ENCODE assay signal across 16 cellular contexts in genomic region chr5:40790947-40791593, GRCh38. TPM values are rescaled to one million over a fixed set of nuclear protein-coding genes. Genes with fewer than 3 reads are reported as not detected.
A peak's percentile ranks its signal among the peaks of the same experiment; 100 is the strongest.
DNase-seq lines count a peak whose midpoint lies in the region; ATAC-seq and TF ChIP-seq lines count a peak whose summit lies in the region.
"Had no signal": no experiment of that assay in that cellular context is flagged by ENCODE, and none has a peak within 500 bp of the region (broad histone marks: within the 10 kb centered on the region; RNA-seq: fewer than 3 reads in every experiment).

No MANE protein-coding gene starts in this region.

- TF ChIP-seq EP300 in gastroesophageal sphincter (IDR thresholded peaks at IDR 0.05) = no peak

- WGBS in gastroesophageal sphincter (ENCODE audit: low coverage in 1 of 2), 2 donors = 34 to 46% methylated on average over 3 of the region's 3 CpGs

- no peak overlapping the region for H3K27ac ChIP-seq in CD4-positive, alpha-beta T cell (ENCODE audit: low read depth, low read length)
- 0 out of 2 replicates have a peak overlapping the region, but pooled peaks have one; percentile 2 for H3K27ac ChIP-seq in Panc1 (ENCODE audit: low read length)
- peak overlapping the region; percentile 68 for H3K27ac ChIP-seq in neutrophil
- H3K27ac ChIP-seq in gastroesophageal sphincter = no peak overlapping the region
- H3K27ac ChIP-seq: C4-2B, esophagus squamous epithelium, prostate gland had no signal

- peaks cover 59% of the 10 kb centered on the region for H3K36me3 Mint-ChIP-seq in CD4-positive, alpha-beta T cell (ENCODE audit: low read depth)

- in situ Hi-C loops in Panc1 (cut with HindIII; ENCODE audit: low pct_unique_long_range_greater_than_20kb, low sequenced_read_pairs) = no loop called here

- no peak overlapping the region for H3K4me3 Mint-ChIP-seq in CD4-positive, alpha-beta T cell

- no peak for TF ChIP-seq POLR2A in gastroesophageal sphincter (IDR thresholded peaks at IDR 0.05)

- peaks cover 85% of the 10 kb centered on the region for H3K4me1 Mint-ChIP-seq in CD4-positive, alpha-beta T cell (ENCODE audit: low read depth)

- peak overlapping the region; percentile 44 for H3K27ac Mint-ChIP-seq in CD4-positive, alpha-beta T cell
- H3K27ac Mint-ChIP-seq: activated T-helper 2 cell treated with anti-CD3 and anti-CD28 coated beads, Interferon-gamma antibody, Interleukin-2, Interleukin-4, amounts not matched to agents 10 μg/mL and 5 μg/mL and 100 μg/mL, durations not matched to agents 14 hours and 24 hours and 36 hours had no signal

- DNase-seq in CD4-positive, alpha-beta T cell = no peak
- no peak for DNase-seq in Panc1 (ENCODE audit: low read depth, low spot score)
- DNase-seq in epithelial cell of esophagus (ENCODE audit: low read depth) = peak; percentile 65
- DNase-seq: activated CD4-positive, alpha-beta T cell treated with anti-CD3 and anti-CD28 coated beads, Interleukin-2, amount 50 U/mL, for 48 hours; anterior cingulate cortex; cortex of kidney; esophagus squamous epithelium; Kasumi-1; NCI-H510A treated with DMSO at 0.1 percent for 48 hours had no signal

- H3K4me3 ChIP-seq in Panc1 (ENCODE audit: low read depth in 2 of 2, low read length in 2 of 2) (no peak overlapping the region), epithelial cell of esophagus (ENCODE audit: low read length) (no peak overlapping the region), neutrophil (ENCODE audit: low read depth in 1 of 2, low read length in 1 of 2) (no peak overlapping the region), gastroesophageal sphincter (no peak overlapping the region)
- H3K4me3 ChIP-seq: prostate gland had no signal

- H3K36me3 ChIP-seq in Panc1 (ENCODE audit: control insufficient read depth, insufficient read depth, low read length) (no peaks in the 10 kb centered on the region), neutrophil (no peaks in the 10 kb centered on the region), gastroesophageal sphincter (peaks cover 0 to 10% of the 10 kb centered on the region in 2 donors)
- H3K36me3 ChIP-seq: prostate gland had no signal

- H3K27me3 Mint-ChIP-seq in CD4-positive, alpha-beta T cell = no peaks in the 10 kb centered on the region

- no peaks in the 10 kb centered on the region for H3K27me3 ChIP-seq in CD4-positive, alpha-beta T cell (ENCODE audit: control insufficient read depth, insufficient read depth, low read length)
- no peaks in the 10 kb centered on the region for H3K27me3 ChIP-seq in Panc1 (ENCODE audit: control insufficient read depth, insufficient read depth, low read length)
- no peaks in the 10 kb centered on the region for H3K27me3 ChIP-seq in neutrophil
- H3K27me3 ChIP-seq in gastroesophageal sphincter = no peaks in the 10 kb centered on the region
- H3K27me3 ChIP-seq: esophagus squamous epithelium had no signal

- POLR2A ChIA-PET in CD4-positive, alpha-beta T cell (lab: Charles Lee) = no interaction called here
- POLR2A ChIA-PET in Panc1 (lab: Charles Lee) = interaction anchor here (0.9 kb wide), 1 partner anchor 44 kb away, joined by 3 read pairs; the partner anchor contains the start of gene RPL37

- H3K4me1 ChIP-seq in Panc1 (ENCODE audit: control insufficient read depth, insufficient read depth, low read length) = peaks cover 11% of the 10 kb centered on the region
- H3K4me1 ChIP-seq in neutrophil (ENCODE audit: control insufficient read depth in 1 of 2, insufficient read depth in 1 of 2, low read depth in 1 of 2, low read length in 1 of 2) = peaks cover 59 to 70% of the 10 kb centered on the region in 2 experiments
- peaks cover 5 to 65% (median 9%) of the 10 kb centered on the region in 3 donors for H3K4me1 ChIP-seq in gastroesophageal sphincter

- BruUV-seq in Panc1 (replicated peaks; lab: Mats Ljungman, UMichigan) = no TSS peak

- no peak for ATAC-seq in CD4-positive, alpha-beta T cell (ENCODE audit: poor library complexity)
- ATAC-seq in Panc1 = 0 out of 2 replicates have a peak, but pooled peaks have one; percentile 40
- no peak for ATAC-seq in gastroesophageal sphincter
- ATAC-seq in GM18520 (IDR thresholded peaks at IDR 0.05; ENCODE audit: unreplicated experiment) = no peak
- ATAC-seq in HG02678 (IDR thresholded peaks at IDR 0.05; ENCODE audit: unreplicated experiment) = no peak

- intact Hi-C loops in CD4-positive, alpha-beta T cell (cut with DNase I, micrococcal nuclease) = no loop called here
- intact Hi-C loops in Panc1 (cut with micrococcal nuclease; ENCODE audit: unreplicated experiment) = no loop called here

- CTCF ChIA-PET in CD4-positive, alpha-beta T cell (lab: Charles Lee) = no interaction called here
- CTCF ChIA-PET in Panc1 (lab: Charles Lee) = no interaction called here

- no peak for TF ChIP-seq CTCF in CD4-positive, alpha-beta T cell (IDR thresholded peaks at IDR 0.05)
- TF ChIP-seq CTCF in Panc1 (IDR thresholded peaks at IDR 0.05) = no peak
- TF ChIP-seq CTCF in epithelial cell of esophagus (IDR thresholded peaks at IDR 0.05; ENCODE audit: insufficient read depth, low read depth, low read length, missing control alignments) = no peak
- no peak for TF ChIP-seq CTCF in neutrophil (IDR thresholded peaks at IDR 0.05)
- TF ChIP-seq CTCF in gastroesophageal sphincter (IDR thresholded peaks at IDR 0.05) = no peak

- no peaks in the 10 kb centered on the region for H3K9me3 ChIP-seq in CD4-positive, alpha-beta T cell (ENCODE audit: control insufficient read depth, low read length)
- peaks cover 3% of the 10 kb centered on the region; the same call in 1 of the 2 replicates for H3K9me3 ChIP-seq in Panc1 (ENCODE audit: control insufficient read depth, insufficient read depth, low read depth, low read length)
- H3K9me3 ChIP-seq in neutrophil = no peaks in the 10 kb centered on the region
- peaks cover 0 to 7% (median 0%) of the 10 kb centered on the region in 3 donors for H3K9me3 ChIP-seq in gastroesophageal sphincter
- H3K9me3 ChIP-seq: esophagus squamous epithelium, prostate gland had no signal

- H3K9me3 Mint-ChIP-seq in CD4-positive, alpha-beta T cell = peaks cover 3% of the 10 kb centered on the region

RNA-seq across cellular contexts. Expression of gene PRKAA1, which starts 7.1 kb away (rescaled TPM):
- 100 to 1,000 TPM; 102 to 105 TPM for total RNA-seq in CD4-positive, alpha-beta T cell
- total RNA-seq in Panc1 (2021; ENCODE audit: unreplicated experiment) (75.8 TPM), gastroesophageal sphincter (100 to 1,000 TPM in 2 of 4 donors, 10 to 100 TPM in 2; 66.5 to 113 (median 97.9) TPM)
- polyA plus RNA-seq in Panc1 (2012; ENCODE audit: insufficient read length) = 36.6 TPM

RNA-seq across cellular contexts. Expression of gene TTC33, which starts 35.3 kb away (rescaled TPM):
- 10 to 100 TPM in 1 of 2 experiments, 1 to 10 TPM in 1; 8.7 to 12.0 TPM for total RNA-seq in CD4-positive, alpha-beta T cell
- total RNA-seq in Panc1 (2021; ENCODE audit: unreplicated experiment) (12.6 TPM), gastroesophageal sphincter (10 to 100 TPM; 23.2 to 27.7 (median 25.8) TPM)
- 7.1 TPM for polyA plus RNA-seq in Panc1 (2012; ENCODE audit: insufficient read length)

RNA-seq across cellular contexts. Expression of gene RPL37, which starts 44.0 kb away (rescaled TPM):
- 1,000 to 10,000 TPM; 2,845 to 2,986 TPM for total RNA-seq in CD4-positive, alpha-beta T cell
- total RNA-seq in Panc1 (2021; ENCODE audit: unreplicated experiment) (916 TPM), gastroesophageal sphincter (100 to 1,000 TPM in 2 of 4 donors, 10 to 100 TPM in 2; 64.0 to 132 (median 91.4) TPM)
- polyA plus RNA-seq in Panc1 (2012; ENCODE audit: insufficient read length) = 2,029 TPM

RNA-seq across cellular contexts. Expression of gene CARD6, which starts 50.1 kb away (rescaled TPM):
- under 1 TPM; 0.16 to 0.53 TPM for total RNA-seq in CD4-positive, alpha-beta T cell
- total RNA-seq in Panc1 (2021; ENCODE audit: unreplicated experiment) = 0.49 TPM
- 0.05 TPM for polyA plus RNA-seq in Panc1 (2012; ENCODE audit: insufficient read length)
- total RNA-seq in gastroesophageal sphincter = 10 to 100 TPM in 1 of 4 donors, 1 to 10 TPM in 3; 4.8 to 13.6 (median 8.5) TPM

Comparison
In these comparisons a context has a peak if more than half of its experiments do, and no peak if none do; other contexts are left out.
1. H3K27ac ChIP-seq: peak in Panc1 (single experiment) and neutrophil (single experiment); none in CD4-positive, alpha-beta T cell (single experiment) and gastroesophageal sphincter (0 of 4).